13 cellular contexts compared by ENCODE assay signal in the genomic region with DNA sequence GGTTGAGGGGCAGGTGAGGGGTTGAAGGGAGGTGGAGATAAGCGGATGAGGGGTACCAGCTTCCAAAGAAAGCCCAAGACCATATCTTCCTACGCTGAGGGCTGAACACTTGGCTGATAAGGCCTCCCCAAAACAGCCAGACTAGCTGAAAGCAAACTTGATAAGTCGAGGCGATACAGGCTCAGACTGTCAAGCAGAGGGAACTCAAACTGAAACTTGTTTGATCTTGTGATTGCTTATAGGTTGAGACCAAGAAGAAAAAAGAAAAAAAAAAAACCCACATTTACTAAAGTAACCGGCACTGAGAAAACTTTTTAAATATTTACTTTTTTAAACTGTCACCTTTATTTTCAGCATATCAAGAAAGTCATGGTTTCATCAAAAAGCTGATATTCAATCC.
A peak's percentile ranks its signal among the peaks of the same experiment; 100 is the strongest.
DNase-seq lines count a peak whose midpoint lies in the region; ATAC-seq and TF ChIP-seq lines count a peak whose summit lies in the region.
"Had no signal": no experiment of that assay in that cellular context is flagged by ENCODE, and none has a peak within 500 bp of the region (broad histone marks: within the 10 kb centered on the region; RNA-seq: fewer than 3 reads in every experiment).

No MANE protein-coding gene starts in this region.

- H3K4me3 Mint-ChIP-seq in activated CD4-positive, alpha-beta memory T cell treated with anti-CD3 and anti-CD28 coated beads, Interleukin-2, amount 10 ng/mL, durations not matched to agents 7 days and 5 days = peak overlapping the region; percentile 31
- H3K4me3 Mint-ChIP-seq in memory B cell (peak overlapping the region; percentile 30), type B pancreatic cell (no peak overlapping the region)

- peaks cover 13% of the 10 kb centered on the region for H3K36me3 Mint-ChIP-seq in activated CD4-positive, alpha-beta memory T cell treated with anti-CD3 and anti-CD28 coated beads, Interleukin-2, amount 10 ng/mL, durations not matched to agents 7 days and 5 days (ENCODE audit: low read depth)
- H3K36me3 Mint-ChIP-seq in memory B cell (peaks cover 6% of the 10 kb centered on the region), type B pancreatic cell (peaks cover 7% of the 10 kb centered on the region)

- peak overlapping the region; percentile 46 to 74 (median 66); a peak in 19 of 22 replicates for H3K4me2 ChIP-seq in BLaER1 treated with 17β-estradiol and CSF1 and Interleukin-3, amounts not matched to agents 10 nM and 100 nM
- H3K4me2 ChIP-seq in hepatocyte = no peak overlapping the region

- H3K27ac Mint-ChIP-seq in activated CD4-positive, alpha-beta memory T cell treated with anti-CD3 and anti-CD28 coated beads, Interleukin-2, amount 10 ng/mL, durations not matched to agents 7 days and 5 days = peak overlapping the region; percentile 88
- H3K27ac Mint-ChIP-seq in memory B cell (peak overlapping the region; percentile 21), type B pancreatic cell (no peak overlapping the region)
- H3K27ac Mint-ChIP-seq: progenitor cell of endocrine pancreas had no signal

- WGBS in hepatocyte (ENCODE audit: low lambda C conversion rate, missing lambda C conversion rate) = 79% methylated on average over 5 of the region's 5 CpGs

- peaks cover 0 to 58% (median 28%) of the 10 kb centered on the region in 11 experiments; a peak in 15 of 22 replicates for H4K20me1 ChIP-seq in BLaER1 treated with 17β-estradiol and CSF1 and Interleukin-3, amounts not matched to agents 10 nM and 100 nM
- no peaks in the 10 kb centered on the region for H4K20me1 ChIP-seq in hepatocyte (ENCODE audit: insufficient read depth, poor library complexity, severe bottlenecking)

- DNase-seq in GM12865 (ENCODE audit: low read depth) (peak; percentile 74), memory B cell (ENCODE audit: low spot score in 2 of 2) (no peak), NCI-H510A treated with DMSO at 0.1 percent for 48 hours (lab: John Stamatoyannopoulos, UW) (no peak), type B pancreatic cell (ENCODE audit: extremely low spot score, unreplicated experiment) (no peak), AG08396 (ENCODE audit: low spot score) (no peak), hepatocyte (ENCODE audit: low spot score) (no peak)
- DNase-seq in activated CD4-positive, alpha-beta memory T cell treated with anti-CD3 and anti-CD28 coated beads, Interleukin-2, amount 10 ng/mL, durations not matched to agents 7 days and 5 days = peak; percentile 41
- DNase-seq: BE2C, EL, GM23248, NCI-H2029 had no signal

- POLR2A ChIA-PET in activated CD4-positive, alpha-beta memory T cell treated with anti-CD3 and anti-CD28 coated beads, Interleukin-2, amount 10 ng/mL, durations not matched to agents 7 days and 5 days (lab: Charles Lee) = interaction anchor here (1.1 to 2.3 kb wide), 5 partner anchors 11 to 162 kb away, joined by 4 to 38 read pairs (median 7); no protein-coding TSS in a partner anchor

- peaks cover 71% of the 10 kb centered on the region for H3K4me1 Mint-ChIP-seq in activated CD4-positive, alpha-beta memory T cell treated with anti-CD3 and anti-CD28 coated beads, Interleukin-2, amount 10 ng/mL, durations not matched to agents 7 days and 5 days
- peaks cover 36% of the 10 kb centered on the region for H3K4me1 Mint-ChIP-seq in memory B cell
- peaks cover 7% of the 10 kb centered on the region for H3K4me1 Mint-ChIP-seq in type B pancreatic cell (ENCODE audit: unreplicated experiment)

- H3K79me2 ChIP-seq in hepatocyte = peaks cover 22% of the 10 kb centered on the region

- no peak overlapping the region for H3K4me3 ChIP-seq in BLaER1 treated with 17β-estradiol and CSF1 and Interleukin-3, amounts not matched to agents 10 nM and 100 nM
- H3K4me3 ChIP-seq in GM12865 (ENCODE audit: low read depth, low read length) = no peak overlapping the region
- H3K4me3 ChIP-seq in hepatocyte = no peak overlapping the region
- H3K4me3 ChIP-seq: GM23248 had no signal

- peak overlapping the region in 1 of 11 experiments; percentile 11; a peak in 1 of 22 replicates for H3K27ac ChIP-seq in BLaER1 treated with 17β-estradiol and CSF1 and Interleukin-3, amounts not matched to agents 10 nM and 100 nM
- no peak overlapping the region for H3K27ac ChIP-seq in hepatocyte
- H3K27ac ChIP-seq: GM23248 had no signal

- no peaks in the 10 kb centered on the region for H3K27me3 ChIP-seq in BLaER1 treated with 17β-estradiol and CSF1 and Interleukin-3, amounts not matched to agents 10 nM and 100 nM
- no peaks in the 10 kb centered on the region for H3K27me3 ChIP-seq in hepatocyte
- H3K27me3 ChIP-seq: BE2C had no signal

- no peak for ATAC-seq in memory B cell (ENCODE audit: low read depth)

- CTCF ChIA-PET in activated CD4-positive, alpha-beta memory T cell treated with anti-CD3 and anti-CD28 coated beads, Interleukin-2, amount 10 ng/mL, durations not matched to agents 7 days and 5 days (lab: Charles Lee) = interaction anchor here (1.0 to 2.3 kb wide), 10 partner anchors 10 to 174 kb away, joined by 3 to 11 read pairs (median 5); no protein-coding TSS in a partner anchor

- no peak overlapping the region for H2AFZ ChIP-seq in hepatocyte
- H2AFZ ChIP-seq: GM23248 had no signal

- peaks cover 67 to 82% (median 76%) of the 10 kb centered on the region in 10 experiments for H3K4me1 ChIP-seq in BLaER1 treated with 17β-estradiol and CSF1 and Interleukin-3, amounts not matched to agents 10 nM and 100 nM
- no peaks in the 10 kb centered on the region for H3K4me1 ChIP-seq in hepatocyte (ENCODE audit: insufficient read depth)
- H3K4me1 ChIP-seq: BE2C had no signal

- TF ChIP-seq CTCF in GM12865 (IDR thresholded peaks at IDR 0.05; ENCODE audit: insufficient read depth, low read depth, low read length, missing control alignments) = no peak
- TF ChIP-seq CTCF in type B pancreatic cell (conservative IDR thresholded peaks at IDR 0.05) = no peak
- TF ChIP-seq CTCF in hepatocyte (IDR thresholded peaks at IDR 0.05; ENCODE audit: poor library complexity) = no peak

- no peaks in the 10 kb centered on the region for H3K9me3 ChIP-seq in BLaER1 treated with 17β-estradiol and CSF1 and Interleukin-3, amounts not matched to agents 10 nM and 100 nM (replicated peaks in 1 of 11)
- no peaks in the 10 kb centered on the region for H3K9me3 ChIP-seq in hepatocyte (ENCODE audit: low read depth)
- H3K9me3 ChIP-seq: BE2C had no signal

- no peak overlapping the region for H3K9ac ChIP-seq in BLaER1 treated with 17β-estradiol and CSF1 and Interleukin-3, amounts not matched to agents 10 nM and 100 nM
- H3K9ac ChIP-seq: GM23248 had no signal

- H3K27me3 Mint-ChIP-seq in activated CD4-positive, alpha-beta memory T cell treated with anti-CD3 and anti-CD28 coated beads, Interleukin-2, amount 10 ng/mL, durations not matched to agents 7 days and 5 days = no peaks in the 10 kb centered on the region
- no peaks in the 10 kb centered on the region for H3K27me3 Mint-ChIP-seq in memory B cell
- H3K27me3 Mint-ChIP-seq in type B pancreatic cell = no peaks in the 10 kb centered on the region
- H3K27me3 Mint-ChIP-seq: progenitor cell of endocrine pancreas had no signal

- no peaks in the 10 kb centered on the region for H3K9me3 Mint-ChIP-seq in activated CD4-positive, alpha-beta memory T cell treated with anti-CD3 and anti-CD28 coated beads, Interleukin-2, amount 10 ng/mL, durations not matched to agents 7 days and 5 days
- H3K9me3 Mint-ChIP-seq in memory B cell = no peaks in the 10 kb centered on the region
- H3K9me3 Mint-ChIP-seq in type B pancreatic cell = no peaks in the 10 kb centered on the region

- H3K36me3 ChIP-seq in BLaER1 treated with 17β-estradiol and CSF1 and Interleukin-3, amounts not matched to agents 10 nM and 100 nM = 0 out of 22 replicates have a peak, but pooled peaks cover 0 to 10% (median 0%) of the 10 kb centered on the region in 11 experiments
- H3K36me3 ChIP-seq in hepatocyte (replicated peaks; ENCODE audit: insufficient read depth, low read depth) = no peaks in the 10 kb centered on the region
- H3K36me3 ChIP-seq: BE2C had no signal

- no peaks in the 10 kb centered on the region for H3K9me2 ChIP-seq in hepatocyte (replicated peaks; ENCODE audit: insufficient read depth)

Comparison
In these comparisons a context has a peak if more than half of its experiments do, and no peak if none do; other contexts are left out.
1. DNase-seq: peak in GM12865 (single experiment) and activated CD4-positive, alpha-beta memory T cell treated with anti-CD3 and anti-CD28 coated beads, Interleukin-2, amount 10 ng/mL, durations not matched to agents 7 days and 5 days (single experiment); none in memory B cell (0 of 2), NCI-H510A treated with DMSO at 0.1 percent for 48 hours (single experiment), type B pancreatic cell (single experiment), AG08396 (single experiment) and hepatocyte (single experiment).